In genomic region chr14:105418269-105419054, GRCh38 we compare ENCODE assay signal across 8 cellular contexts. TPM values are rescaled to one million over a fixed set of nuclear protein-coding genes. Genes with fewer than 3 reads are reported as not detected.
DNase-seq lines count a peak whose midpoint lies in the region; ATAC-seq, FAIRE-seq and TF ChIP-seq lines count a peak whose summit lies in the region.

No MANE protein-coding gene starts in this region.

- ATAC-seq in pancreas: no peak
- no peak for ATAC-seq in GM19023 (IDR thresholded peaks at IDR 0.05; ENCODE audit: unreplicated experiment)

- TF ChIP-seq POLR2A in GM18526 (IDR thresholded peaks at IDR 0.05; ENCODE audit: extremely low read depth, insufficient read length) (peak; percentile 3), testis (IDR thresholded peaks at IDR 0.05) (no peak)

- H3K79me2 ChIP-seq in OCI-LY7 (ENCODE audit: insufficient read depth, low read depth, low read length): peaks cover 33% of the 10 kb centered on the region

- FAIRE-seq in pancreas (lab: Jason Lieb, UNC) (no peak), kidney (lab: Jason Lieb, UNC) (no peak)

- intact Hi-C loops in OCI-LY7 (cut with micrococcal nuclease; ENCODE audit: unreplicated experiment): no loop called here
- intact Hi-C loops in pancreas (cut with DNase I): no loop called here
- intact Hi-C loops in kidney (cut with DNase I): no loop called here
- intact Hi-C loops in testis (cut with DNase I; ENCODE audit: low total_unique reads): no loop called here

- H3K36me3 Mint-ChIP-seq in endothelial cell (ENCODE audit: low read depth, unreplicated experiment): no peaks in the 10 kb centered on the region

- WGBS in pancreas, 2 donors: 79 to 80% methylated on average over 15 of the region's 15 CpGs
- 66 to 78% methylated on average over 13 to 15 of the region's 15 CpGs for WGBS in testis, 2 donors

- peaks cover 11% of the 10 kb centered on the region for H3K4me1 Mint-ChIP-seq in endothelial cell (ENCODE audit: unreplicated experiment)

- no peak overlapping the region for H2AFZ ChIP-seq in OCI-LY7 (ENCODE audit: low read length)

- H3K9me3 ChIP-seq in OCI-LY7 (ENCODE audit: low read length) (no peaks in the 10 kb centered on the region), pancreas (no peaks in the 10 kb centered on the region), kidney (ENCODE audit: control insufficient read depth in 1 of 2, low read length in 2 of 2) (no peaks in the 10 kb centered on the region), testis (no peaks in the 10 kb centered on the region)

- CTCF ChIA-PET in OCI-LY7 (lab: Charles Lee; ENCODE audit: unreplicated experiment): interaction anchor here (0.6 kb wide), 1 partner anchor 115 kb away, joined by 3 read pairs; no protein-coding TSS in a partner anchor

- H3K4me3 Mint-ChIP-seq in endothelial cell (ENCODE audit: unreplicated experiment): peak overlapping the region; percentile 81

- peaks cover 18% of the 10 kb centered on the region for H3K27me3 Mint-ChIP-seq in endothelial cell (ENCODE audit: unreplicated experiment)

- H3K27ac Mint-ChIP-seq in endothelial cell (ENCODE audit: unreplicated experiment): no peak overlapping the region

- H3K27ac ChIP-seq in OCI-LY7 (ENCODE audit: low read depth, low read length, poor library complexity, severe bottlenecking) (no peak overlapping the region), pancreas (no peak overlapping the region), kidney (ENCODE audit: low read depth in 2 of 2, low read length in 2 of 2) (no peak overlapping the region), testis (no peak overlapping the region)

- H4K20me1 ChIP-seq in OCI-LY7 (ENCODE audit: insufficient read depth, low read length): 0 out of 2 replicates have a peak, but pooled peaks cover 2% of the 10 kb centered on the region

- peaks cover 21% of the 10 kb centered on the region for H3K36me3 ChIP-seq in OCI-LY7 (ENCODE audit: insufficient read depth, low read length)
- H3K36me3 ChIP-seq in pancreas: no peaks in the 10 kb centered on the region
- no peaks in the 10 kb centered on the region for H3K36me3 ChIP-seq in kidney (ENCODE audit: control insufficient read depth in 1 of 2, insufficient read depth in 2 of 2, low read length in 2 of 2)
- H3K36me3 ChIP-seq in testis (ENCODE audit: low read depth, missing control alignments): no peaks in the 10 kb centered on the region

- H3K9me3 Mint-ChIP-seq in endothelial cell (ENCODE audit: unreplicated experiment): no peaks in the 10 kb centered on the region

- H3K4me1 ChIP-seq in OCI-LY7 (ENCODE audit: insufficient read depth, low read length, poor library complexity, severe bottlenecking) (peaks cover 28% of the 10 kb centered on the region), pancreas (peaks cover 0 to 13% (median 6%) of the 10 kb centered on the region in 3 donors), kidney (ENCODE audit: control insufficient read depth in 1 of 2, insufficient read depth in 1 of 2, low read depth in 1 of 2, low read length in 2 of 2) (peaks cover 0 to 19% of the 10 kb centered on the region in 2 donors), testis (peaks cover 42% of the 10 kb centered on the region)

- BruUV-seq in OCI-LY7 (replicated peaks; lab: Mats Ljungman, UMichigan): no TSS peak

- no peak for DNase-seq in OCI-LY7 (ENCODE audit: low spot score)
- no peak for DNase-seq in endothelial cell (ENCODE audit: low spot score)
- DNase-seq in pancreas: no peak
- DNase-seq in NCI-H128 (lab: John Stamatoyannopoulos, UW; ENCODE audit: unreplicated experiment): no peak
- no peak for DNase-seq in kidney
- no peak for DNase-seq in testis

- TF ChIP-seq CTCF in OCI-LY7 (conservative IDR thresholded peaks at IDR 0.05; ENCODE audit: low read length) (no peak), endothelial cell (IDR thresholded peaks at IDR 0.05; ENCODE audit: unreplicated experiment) (no peak), pancreas (IDR thresholded peaks at IDR 0.05) (no peak), kidney (IDR thresholded peaks at IDR 0.05; ENCODE audit: borderline replicate concordance, extremely low read depth, insufficient read depth) (no peak), testis (IDR thresholded peaks at IDR 0.05) (no peak)

- H3K4me3 ChIP-seq in OCI-LY7 (ENCODE audit: low read depth, low read length, poor library complexity, severe bottlenecking) (peak overlapping the region; percentile 78), pancreas (peak overlapping the region in 3 of 4 donors; percentile 43 to 75 (median 68)), kidney (ENCODE audit: low read length in 2 of 2) (peak overlapping the region in 1 of 2 donors; percentile 67), testis (no peak overlapping the region)

- peak overlapping the region in 1 of 2 donors; percentile 75 for H3K9ac ChIP-seq in kidney (ENCODE audit: low read length in 2 of 2)

- H3K27me3 ChIP-seq in pancreas (no peaks in the 10 kb centered on the region), testis (no peaks in the 10 kb centered on the region)

- POLR2A ChIA-PET in OCI-LY7 (lab: Charles Lee): interaction anchor here (0.5 to 0.6 kb wide), 2 partner anchors 16 to 117 kb away, joined by 4 read pairs; no protein-coding TSS in a partner anchor

- peak overlapping the region; percentile 97 for H3K4me2 ChIP-seq in OCI-LY7 (ENCODE audit: low read length)

- H3K9me2 ChIP-seq in OCI-LY7 (ENCODE audit: insufficient read depth, low read length): no peaks in the 10 kb centered on the region

RNA-seq across cellular contexts. Expression of gene MTA1, which starts 1.2 kb away (rescaled TPM):
- 92.3 and 103 TPM in 2 replicates for total RNA-seq in OCI-LY7 (2014; rRNA removed; shearing (Covaris generic))
- total RNA-seq in OCI-LY7 (2022) (217 and 220 TPM in 2 replicates), endothelial cell (ENCODE audit: unreplicated experiment) (150 TPM), pancreas (10 to 100 TPM; 34.8 to 68.6 (median 51.6) TPM), kidney (112 TPM), testis (100 to 1,000 TPM; 118 to 120 TPM)
- polyA plus RNA-seq in pancreas (100 to 1,000 TPM; 115 to 138 TPM), kidney (ENCODE audit: insufficient read depth, low read depth, low replicate concordance) (30.4 TPM), testis (ENCODE audit: insufficient read depth, low read depth, low replicate concordance) (135 TPM)

RNA-seq across cellular contexts. Expression of gene TEX22, which starts 20.1 kb away (rescaled TPM):
- total RNA-seq in OCI-LY7 (2014; rRNA removed; shearing (Covaris generic)): 1.3 and 2.3 TPM in 2 replicates
- total RNA-seq in OCI-LY7 (2022) (9.2 and 12.2 TPM in 2 replicates), endothelial cell (ENCODE audit: unreplicated experiment) (1.1 TPM), pancreas (1 to 10 TPM in 4 of 6 donors, under 1 TPM in 2; 0.14 to 2.4 (median 1.5) TPM), kidney (3.3 TPM), testis (1 to 10 TPM; 5.2 to 6.6 TPM)
- polyA plus RNA-seq in pancreas (under 1 TPM; 0.40 to 0.57 TPM), kidney (ENCODE audit: insufficient read depth, low read depth, low replicate concordance) (1.5 TPM), testis (ENCODE audit: insufficient read depth, low read depth, low replicate concordance) (21.5 TPM)

RNA-seq across cellular contexts. Expression of gene CRIP2, which starts 56.2 kb away (rescaled TPM):
- not detected in 2 replicates for total RNA-seq in OCI-LY7 (2014; rRNA removed; shearing (Covaris generic))
- total RNA-seq in OCI-LY7 (2022): not detected in 2 replicates
- 67.4 TPM for total RNA-seq in endothelial cell (ENCODE audit: unreplicated experiment)
- 10 to 100 TPM; 12.9 to 37.4 (median 24.3) TPM for total RNA-seq in pancreas
- polyA plus RNA-seq in pancreas: 100 to 1,000 TPM in 1 of 2 donors, 10 to 100 TPM in 1; 99.5 to 223 TPM
- total RNA-seq in kidney: 357 TPM
- polyA plus RNA-seq in kidney (ENCODE audit: insufficient read depth, low read depth, low replicate concordance): 338 TPM
- 100 to 1,000 TPM; 114 to 159 TPM for total RNA-seq in testis
- 121 TPM for polyA plus RNA-seq in testis (ENCODE audit: insufficient read depth, low read depth, low replicate concordance)

Comparison
In these comparisons a context has a peak if more than half of its experiments do, and no peak if none do; other contexts are left out.
1. H3K4me3 ChIP-seq: peak in OCI-LY7 (single experiment) and pancreas (3 of 4); none in testis (0 of 2).
2. RNA of gene CRIP2, which starts 56.2 kb away (total RNA-seq): 357 TPM in kidney (single experiment), 114 to 159 TPM in testis, 67.4 TPM in endothelial cell (single experiment) and 12.9 to 37.4 TPM in pancreas; not detected in OCI-LY7; every median in the first group is over 10 times any median in the second.